In genomic region chr16:56631832-56632159, GRCh38 we compare ENCODE assay signal across 1 cellular context.
TF ChIP-seq lines count a peak whose summit lies in the region.

No MANE protein-coding gene starts in this region.

TF ChIP-seq in GM23338, 12 proteins besides CTCF, POLR2A, EP300 and RAD21 (continued from another document):
- no peak for TF ChIP-seq REST (IDR thresholded peaks at IDR 0.05; ENCODE audit: unreplicated experiment)
TF ChIP-seq in GM23338: peak in this region for 2.
